Comparison of ENCODE assay signal across 25 cellular contexts in the genomic region with DNA sequence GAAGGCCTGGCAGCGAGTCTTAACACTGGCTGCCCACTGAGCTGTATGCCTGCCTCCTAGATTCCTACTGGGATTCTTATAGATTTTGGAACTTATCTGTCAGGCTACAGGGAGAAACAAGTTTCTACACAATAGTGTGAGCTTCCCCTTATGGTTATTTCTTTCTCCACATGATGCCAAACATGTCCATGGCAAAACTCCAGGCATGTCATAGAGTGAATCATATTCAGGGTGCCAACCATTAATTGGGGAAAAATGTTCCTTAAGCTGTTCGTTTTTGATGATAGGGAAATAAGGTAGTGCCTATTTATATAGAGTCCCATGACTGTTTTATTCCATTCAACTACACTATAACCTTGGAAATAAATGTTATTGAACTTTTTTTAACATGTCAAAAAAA.
"Had no signal": no experiment of that assay in that cellular context is flagged by ENCODE, and none has a peak within 500 bp of the region (broad histone marks: within the 10 kb centered on the region; RNA-seq: fewer than 3 reads in every experiment).

No MANE protein-coding gene starts in this region.

- H3K27ac ChIP-seq: coronary artery, gastrocnemius medialis, left lung, prostate gland, right atrium auricular region, thyroid gland, vagina had no signal

- H3K9me3 ChIP-seq: esophagus squamous epithelium, gastrocnemius medialis, left lung, prostate gland, right atrium auricular region, suprapubic skin, thyroid gland, vagina had no signal

- H3K4me1 ChIP-seq: gastrocnemius medialis, left lung, prostate gland, right atrium auricular region, thyroid gland, vagina had no signal

- H3K36me3 ChIP-seq: esophagus squamous epithelium, gastrocnemius medialis, left lung, prostate gland, right atrium auricular region, suprapubic skin, thyroid gland, vagina had no signal

- H3K27me3 ChIP-seq: esophagus squamous epithelium, gastrocnemius medialis, left lung, right atrium auricular region, suprapubic skin, thyroid gland, vagina had no signal

- DNase-seq: dermis blood vessel endothelial cell; effector memory CD4-positive, alpha-beta T cell; esophagus squamous epithelium; gastrocnemius medialis; head of caudate nucleus; left cardiac atrium; left lung; mesendoderm; naive thymus-derived CD8-positive, alpha-beta T cell; nephron progenitor cell; nucleus accumbens; stimulated activated CD4-positive, alpha-beta T cell treated with anti-CD3 and anti-CD28 coated beads, Interleukin-12 subunit alpha, Interleukin-12 subunit beta, amount 100 ng/mL, for 4 hours; stimulated activated CD4-positive, alpha-beta T cell treated with anti-CD3 and anti-CD28 coated beads, Interleukin-1b, Interleukin-23, amount 100 ng/mL, for 48 hours; stimulated activated CD4-positive, alpha-beta T cell treated with anti-CD3 and anti-CD28 coated beads, Interleukin-4, amount 100 ng/mL, for 1 hour; stimulated activated CD8-positive, alpha-beta memory T cell treated with anti-CD3 and anti-CD28 coated beads, Interleukin-4, amount 100 ng/mL, for 48 hours; stimulated activated naive CD4-positive, alpha-beta T cell; stimulated activated naive CD8-positive, alpha-beta T cell treated with anti-CD3 and anti-CD28 coated beads, Interleukin-15, amount 100 ng/mL, for 72 hours; thyroid gland; trophoblast cell had no signal

- H3K4me3 ChIP-seq: coronary artery, esophagus squamous epithelium, gastrocnemius medialis, left lung, prostate gland, right atrium auricular region, smooth muscle cell, suprapubic skin, thyroid gland, vagina had no signal
